In genomic region chr10:113094114-113094486, GRCh38 we compare ENCODE assay signal across 8 cellular contexts.
A peak's percentile ranks its signal among the peaks of the same experiment; 100 is the strongest.
DNase-seq lines count a peak whose midpoint lies in the region; ATAC-seq, FAIRE-seq and TF ChIP-seq lines count a peak whose summit lies in the region.

No MANE protein-coding gene starts in this region.

- H3K27me3 ChIP-seq in SJCRH30: no peaks in the 10 kb centered on the region

- H3K4me1 ChIP-seq in mucosa of descending colon (ENCODE audit: low read depth) (peaks cover 35% of the 10 kb centered on the region), SJCRH30 (peaks cover 8% of the 10 kb centered on the region; the same call in 1 of the 2 replicates)

- TF ChIP-seq CTCF in mucosa of descending colon (IDR thresholded peaks at IDR 0.05) (no peak), D721Med (IDR thresholded peaks at IDR 0.05; ENCODE audit: insufficient read depth, missing control alignments) (no peak)

- no peak overlapping the region for H3K4me3 ChIP-seq in mucosa of descending colon
- no peak overlapping the region for H3K4me3 ChIP-seq in SJCRH30

- H3K27me3 Mint-ChIP-seq in T-helper 2 cell treated with Interferon-gamma antibody and Interleukin-4, amounts not matched to agents 5 μg/mL and 100 μg/mL, for 36 hours (ENCODE audit: low read depth): peaks cover 11% of the 10 kb centered on the region

- H3K9me3 Mint-ChIP-seq in T-helper 2 cell treated with Interferon-gamma antibody and Interleukin-4, amounts not matched to agents 5 μg/mL and 100 μg/mL, for 36 hours: peaks cover 12% of the 10 kb centered on the region

- H3K36me3 Mint-ChIP-seq in T-helper 2 cell treated with Interferon-gamma antibody and Interleukin-4, amounts not matched to agents 5 μg/mL and 100 μg/mL, for 36 hours (ENCODE audit: low read depth): no peaks in the 10 kb centered on the region

- no peak overlapping the region for H3K27ac ChIP-seq in SJCRH30

- H3K36me3 ChIP-seq in mucosa of descending colon (ENCODE audit: low read depth): no peaks in the 10 kb centered on the region
- H3K36me3 ChIP-seq in SJCRH30: peaks cover 8% of the 10 kb centered on the region; the same call in 1 of the 2 replicates

- ATAC-seq in GM18511 (IDR thresholded peaks at IDR 0.05; ENCODE audit: unreplicated experiment): peak; percentile 86
- ATAC-seq in HG03103 (IDR thresholded peaks at IDR 0.05; ENCODE audit: low read depth, unreplicated experiment): peak; percentile 71
- ATAC-seq in mucosa of descending colon: peak; percentile 2

- intact Hi-C loops in mucosa of descending colon (cut with DNase I, micrococcal nuclease): loop anchor here in 1 of 2 donors (5.0 kb wide), 1 partner anchor 137 kb away; no protein-coding TSS in a partner anchor

- no peak for DNase-seq in T-helper 2 cell treated with Interferon-gamma antibody and Interleukin-4, amounts not matched to agents 5 μg/mL and 100 μg/mL, for 36 hours (ENCODE audit: low spot score)
- DNase-seq in mucosa of descending colon (no peak), cerebellar nuclear complex (lab: John Stamatoyannopoulos, UW) (no peak), NCI-H2029 (lab: John Stamatoyannopoulos, UW) (no peak), SJCRH30 (no peak), D721Med (ENCODE audit: insufficient read length, low spot score) (no peak)

- no peaks in the 10 kb centered on the region for H3K9me3 ChIP-seq in mucosa of descending colon
- no peaks in the 10 kb centered on the region for H3K9me3 ChIP-seq in SJCRH30 (replicated peaks)

- no peak overlapping the region for H3K27ac Mint-ChIP-seq in T-helper 2 cell treated with Interferon-gamma antibody and Interleukin-4, amounts not matched to agents 5 μg/mL and 100 μg/mL, for 36 hours

- peak overlapping the region; percentile 20 for H3K4me3 Mint-ChIP-seq in T-helper 2 cell treated with Interferon-gamma antibody and Interleukin-4, amounts not matched to agents 5 μg/mL and 100 μg/mL, for 36 hours

- no peak for FAIRE-seq in D721Med (lab: Jason Lieb, UNC)

- peaks cover 12% of the 10 kb centered on the region for H3K4me1 Mint-ChIP-seq in T-helper 2 cell treated with Interferon-gamma antibody and Interleukin-4, amounts not matched to agents 5 μg/mL and 100 μg/mL, for 36 hours (ENCODE audit: low read depth)

Comparison
In these comparisons a context has a peak if more than half of its experiments do, and no peak if none do; other contexts are left out.
1. ATAC-seq: peak in every context shown above with its lines; median percentile 86 in GM18511; 71 in HG03103; 2 in mucosa of descending colon.